Comparison of ENCODE assay signal across 17 cellular contexts in the genomic region with DNA sequence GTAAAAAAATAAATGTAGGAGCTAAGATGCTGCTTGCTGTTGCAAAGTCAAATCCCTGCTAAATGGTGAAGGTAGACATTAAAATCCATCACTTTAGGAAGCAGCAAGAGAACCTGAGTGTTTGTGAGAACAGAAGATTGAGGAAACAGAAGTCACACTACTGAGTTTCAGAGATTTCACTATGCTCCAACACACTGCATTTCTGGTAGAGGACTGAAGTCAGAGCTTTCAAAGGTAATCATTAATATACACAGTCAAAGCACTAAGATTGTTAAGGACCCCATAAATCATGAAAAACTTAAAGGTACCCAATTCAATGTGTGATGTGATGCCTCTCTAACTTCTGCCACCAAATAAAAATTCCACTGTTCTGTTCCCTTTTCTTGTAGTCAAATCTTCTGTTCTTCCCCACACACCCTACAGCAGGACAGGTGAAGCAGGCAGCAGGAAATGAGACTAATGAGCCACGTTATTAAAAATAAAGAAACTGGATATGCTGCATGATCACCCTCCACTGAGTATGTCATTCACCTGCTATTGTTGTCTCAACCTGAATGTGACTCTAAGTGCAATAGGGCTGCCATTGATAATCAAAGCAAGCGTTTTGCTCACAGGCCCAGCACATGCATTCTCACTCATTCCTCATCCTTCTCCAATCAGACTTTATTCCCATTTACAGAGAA. TPM values are rescaled to one million over a fixed set of nuclear protein-coding genes. Genes with fewer than 3 reads are reported as not detected.
DNase-seq lines count a peak whose midpoint lies in the region; ATAC-seq, FAIRE-seq and TF ChIP-seq lines count a peak whose summit lies in the region.
"Had no signal": no experiment of that assay in that cellular context is flagged by ENCODE, and none has a peak within 500 bp of the region (broad histone marks: within the 10 kb centered on the region; RNA-seq: fewer than 3 reads in every experiment).

No MANE protein-coding gene starts in this region.

- no peak overlapping the region for H2BK12ac ChIP-seq in H1 (ENCODE audit: low read depth, low read length)

- 71% methylated on average over 2 of the region's 2 CpGs; no CpG with 5 or more reads in 1 of the 2 experiments for WGBS in H1 (ENCODE audit: extremely low coverage in 1 of 2, insufficient coverage in 1 of 2, insufficient read length in 1 of 2, insufficient replicate concordance in 2 of 2, low coverage in 1 of 2, low lambda C conversion rate in 2 of 2, missing lambda C conversion rate in 1 of 2), 2 experiments

- H3K4me2 ChIP-seq in H1 (ENCODE audit: insufficient read depth in 1 of 2, low read depth in 2 of 2, low read length in 2 of 2), result no peak overlapping the region
- H3K4me2 ChIP-seq: SK-N-SH had no signal

- no peaks in the 10 kb centered on the region for H3K9me3 ChIP-seq in H1 (ENCODE audit: insufficient read depth in 2 of 2, low read depth in 1 of 2, low read length in 1 of 2)
- H3K9me3 ChIP-seq: SK-N-SH, testis had no signal

- no peaks in the 10 kb centered on the region for H3K27me3 ChIP-seq in H1 (replicated peaks in 1 of 4; ENCODE audit: control insufficient read depth in 3 of 4, extremely low read depth in 1 of 4, insufficient read depth in 3 of 4, low read length in 3 of 4)
- H3K27me3 ChIP-seq: testis had no signal

- no peak overlapping the region for H3K23ac ChIP-seq in H1 (ENCODE audit: insufficient read length)

- no peak overlapping the region for H3K56ac ChIP-seq in H1 (replicated peaks; ENCODE audit: insufficient read length, low read depth, low read length)

- no peaks in the 10 kb centered on the region; the same call in 1 of the 2 replicates for H3K23me2 ChIP-seq in H1 (ENCODE audit: low read depth, low read length)

- H3K18ac ChIP-seq in H1 (ENCODE audit: extremely low read depth, low read length), result no peak overlapping the region

- no peaks in the 10 kb centered on the region for H3K36me3 ChIP-seq in H1 (ENCODE audit: control insufficient read depth in 2 of 4, insufficient read depth in 4 of 4, low read length in 3 of 4)

- no peak overlapping the region for H2AFZ ChIP-seq in H1 (ENCODE audit: low read length)

- no peak overlapping the region for H4K91ac ChIP-seq in H1 (replicated peaks; ENCODE audit: insufficient read length, low read length)

- no peak overlapping the region for H2AK5ac ChIP-seq in H1 (ENCODE audit: low read depth, low read length)

- peaks cover 0 to 2% (median 0%) of the 10 kb centered on the region in 4 experiments; a peak in 2 of 7 replicates for H3K4me1 ChIP-seq in H1 (replicated peaks in 1 of 4; ENCODE audit: control insufficient read depth in 3 of 4, insufficient read depth in 4 of 4, low read length in 3 of 4)
- H3K4me1 ChIP-seq: testis had no signal

- H3K9ac ChIP-seq in H1 (replicated peaks in 1 of 4; ENCODE audit: extremely low read depth in 1 of 4, low read depth in 3 of 4, low read length in 3 of 4), result no peak overlapping the region
- H3K9ac ChIP-seq: SK-N-SH had no signal

- no peak overlapping the region for H2BK5ac ChIP-seq in H1 (ENCODE audit: low read depth, low read length)

- no peak overlapping the region for H2BK20ac ChIP-seq in H1 (ENCODE audit: low read length)

- no peak for TF ChIP-seq RAD21 in H1 (IDR thresholded peaks at IDR 0.05 in 1 of 2, conservative IDR thresholded peaks at IDR 0.05 in 1 of 2; ENCODE audit: low read depth in 2 of 2, low read length in 2 of 2)

- no peak for TF ChIP-seq POLR2A in H1 (IDR thresholded peaks at IDR 0.05; ENCODE audit: control extremely low read depth in 1 of 2, low read depth in 2 of 2, low read length in 2 of 2)

- no peak overlapping the region for H2BK120ac ChIP-seq in H1 (replicated peaks; ENCODE audit: low read depth, low read length)

- no peak overlapping the region for H4K8ac ChIP-seq in H1 (ENCODE audit: extremely low read depth, insufficient read depth, low read length)

- no peaks in the 10 kb centered on the region for H3K79me1 ChIP-seq in H1 (ENCODE audit: low read depth, low read length)

- H3K27ac ChIP-seq in H1 (ENCODE audit: low read depth, low read length), result no peak overlapping the region
- H3K27ac ChIP-seq: 22Rv1, testis had no signal

- no peak for TF ChIP-seq EP300 in H1 (IDR thresholded peaks at IDR 0.05; ENCODE audit: borderline replicate concordance in 1 of 2, low read depth in 2 of 2, low read length in 2 of 2)

- POLR2A ChIA-PET in H1 (lab: Charles Lee; ENCODE audit: partially characterized antibody), result interaction anchor here (1.8 kb wide), 1 partner anchor 19 kb away, joined by 3 read pairs; no protein-coding TSS in a partner anchor

- CTCF ChIA-PET in H1 (lab: Charles Lee; ENCODE audit: partially characterized antibody), result interaction anchor here (0.7 to 1.0 kb wide), 3 partner anchors 21 to 87 kb away, joined by 3 to 4 read pairs (median 3); no protein-coding TSS in a partner anchor

- no peaks in the 10 kb centered on the region for H4K20me1 ChIP-seq in H1 (replicated peaks in 1 of 2; ENCODE audit: control insufficient read depth in 1 of 2, insufficient read depth in 2 of 2, low read length in 2 of 2)

- no peak overlapping the region for H3K4ac ChIP-seq in H1 (replicated peaks; ENCODE audit: insufficient read length, low read depth, low read length)

- no peaks in the 10 kb centered on the region for H3K79me2 ChIP-seq in H1 (ENCODE audit: control insufficient read depth in 1 of 2, insufficient read depth in 2 of 2, low read length in 2 of 2)

- no peak for FAIRE-seq in H1 (lab: Jason Lieb, UNC)

- H2BK15ac ChIP-seq in H1 (ENCODE audit: low read length), result no peak overlapping the region

- peak; percentile 18 for DNase-seq in DMS153 (lab: John Stamatoyannopoulos, UW)
- DNase-seq in DMS153 treated with DMSO at 0.1 percent for 48 hours (lab: John Stamatoyannopoulos, UW; ENCODE audit: unreplicated experiment), result no peak
- no peak for DNase-seq in H1 (ENCODE audit: low read depth in 1 of 2, low spot score in 2 of 2)
- no peak for DNase-seq in central memory CD4-positive, alpha-beta T cell
- DNase-seq in NCI-H1694 treated with DMSO at 0.1 percent for 48 hours (lab: John Stamatoyannopoulos, UW), result no peak
- no peak for DNase-seq in mesenteric fat pad (ENCODE audit: low spot score)
- DNase-seq: amniotic stem cell; CD4-positive, alpha-beta T cell; cortex of kidney; NCI-H1694; SK-N-SH; testis had no signal

- H4K5ac ChIP-seq in H1 (ENCODE audit: insufficient read length, low read depth, low read length), result no peak overlapping the region

- TF ChIP-seq CTCF in H1 (IDR thresholded peaks at IDR 0.05; ENCODE audit: control extremely low read depth in 1 of 3, insufficient read depth in 1 of 3, low read depth in 1 of 3, low read length in 3 of 3), result no peak

- H3K4me3 ChIP-seq in H1 (ENCODE audit: extremely low read depth in 1 of 4, insufficient read depth in 2 of 4, low read depth in 3 of 4, low read length in 4 of 4), result no peak overlapping the region
- H3K4me3 ChIP-seq: skin epidermis, testis had no signal

- no peak overlapping the region for H3K14ac ChIP-seq in H1 (ENCODE audit: insufficient read length)

- ATAC-seq in HG02642 (IDR thresholded peaks at IDR 0.05; ENCODE audit: poor library complexity, unreplicated experiment) (peak; percentile 74), HG03558 (IDR thresholded peaks at IDR 0.05; ENCODE audit: extremely low read depth, unreplicated experiment) (peak; percentile 76)
- ATAC-seq: activated CD4-positive, CD25-positive, alpha-beta regulatory T cell treated with anti-CD3 and anti-CD28 coated beads, Interleukin-2, amount 50 U/mL, for 24 hours had no signal

TF ChIP-seq in H1, 55 proteins besides CTCF, POLR2A, EP300 and RAD21:
- TF ChIP-seq KDM1A (IDR thresholded peaks at IDR 0.05; ENCODE audit: borderline replicate concordance, low read length) (no peak), TAF7 (optimal IDR thresholded peaks at IDR 0.05; ENCODE audit: borderline replicate concordance, low read depth, low read length) (peak; percentile 53)

RNA-seq across cellular contexts. Expression of a gene that starts 28.9 kb away (rescaled TPM):
- 60.2 and 65.2 TPM in 2 replicates for total RNA-seq in H1 (2021; fragmentation: NEBNext Ultra II Directional; extraction: Animal tissue kit (Norgen Biotek cat#: 25700))
- 41.9 and 81.8 TPM in 2 replicates for polyA plus RNA-seq in H1 (2011; rRNA removed)
- polyA plus RNA-seq in H1 (2011; cell fraction: cytosol; rRNA removed), result 86.6 TPM
- 16.0 TPM for polyA plus RNA-seq in H1 (2011; cell fraction: nucleus; rRNA removed)
- 52.0 to 101 TPM (median 56.0 TPM) in 4 replicates for polyA plus RNA-seq in H1 (2012, experiment 1 of 2)
- polyA plus RNA-seq in H1 (2012, experiment 2 of 2), result 35.9 TPM
- 75.1 TPM for polyA plus RNA-seq in H1 (2013, experiment 1 of 2)
- 74.5 TPM for polyA plus RNA-seq in H1 (2013, experiment 2 of 2)
- 38.3 and 43.7 TPM in 2 replicates for polyA minus RNA-seq in H1 (2011; rRNA and poly(A)+ RNA removed)
- polyA minus RNA-seq in H1 (2011; cell fraction: cytosol; rRNA and poly(A)+ RNA removed), result 50.1 TPM
- polyA minus RNA-seq in H1 (2011; cell fraction: nucleus; rRNA and poly(A)+ RNA removed), result 55.4 TPM
- total RNA-seq in mesenteric fat pad, result not detected
- total RNA-seq: CD4-positive, alpha-beta T cell; testis had no signal
- polyA plus RNA-seq: SK-N-SH had no signal

Comparison
In these comparisons a context has a peak if more than half of its experiments do, and no peak if none do; other contexts are left out.
1. RNA of a gene that starts 28.9 kb away (total RNA-seq): 60.2 to 65.2 TPM in H1; not detected in mesenteric fat pad (single experiment); every median in the first group is over 10 times any median in the second.